1 cellular context compared by ENCODE assay signal in genomic region chr1:42692461-42692860, GRCh38.
TF ChIP-seq lines count a peak whose summit lies in the region.

No MANE protein-coding gene starts in this region.

TF ChIP-seq in K562, 482 proteins besides CTCF, POLR2A, EP300 and RAD21:
- no peak for TF ChIP-seq ZNF274 (IDR thresholded peaks at IDR 0.05; ENCODE audit: borderline replicate concordance, low read depth, low read length)
